1 cellular context compared by ENCODE assay signal in genomic region chr19:39360599-39360998, GRCh38.
A peak's percentile ranks its signal among the peaks of the same experiment; 100 is the strongest.
TF ChIP-seq lines count a peak whose summit lies in the region.

No MANE protein-coding gene starts in this region.

TF ChIP-seq in K562, 482 proteins besides CTCF, POLR2A, EP300 and RAD21:
- peak; percentile 60; the same call in 1 of the 2 replicates for TF ChIP-seq C11orf30 (IDR thresholded peaks at IDR 0.05; ENCODE audit: low read depth)
- no peak for TF ChIP-seq KLF1 (tag; IDR thresholded peaks at IDR 0.05)
- no peak for TF ChIP-seq SMAD3 (CRISPR knock-in tag; conservative IDR thresholded peaks at IDR 0.05)
- no peak for TF ChIP-seq ZNF589 (CRISPR knock-in tag; IDR thresholded peaks at IDR 0.05; ENCODE audit: low read depth)
- no peak for TF ChIP-seq EP400 (IDR thresholded peaks at IDR 0.05)
- TF ChIP-seq ZC3H4 (CRISPR knock-in tag; IDR thresholded peaks at IDR 0.05; ENCODE audit: borderline replicate concordance), result no peak
- no peak for TF ChIP-seq SNAPC5 (CRISPR knock-in tag; IDR thresholded peaks at IDR 0.05)
- no peak for TF ChIP-seq ARNT (IDR thresholded peaks at IDR 0.05)
- no peak for TF ChIP-seq ARID2 (IDR thresholded peaks at IDR 0.05)
- no peak for TF ChIP-seq ZKSCAN8 (CRISPR knock-in tag; IDR thresholded peaks at IDR 0.05)
- TF ChIP-seq CEBPG (CRISPR knock-in tag; IDR thresholded peaks at IDR 0.05), result peak; percentile 53; the same call in 1 of the 2 replicates
- peak in 1 of 2 experiments; percentile 69; a peak in 1 of 4 replicates for TF ChIP-seq CEBPG (tag; conservative IDR thresholded peaks at IDR 0.05 in 1 of 2, IDR thresholded peaks at IDR 0.05 in 1 of 2)
- TF ChIP-seq, protein P1, sequence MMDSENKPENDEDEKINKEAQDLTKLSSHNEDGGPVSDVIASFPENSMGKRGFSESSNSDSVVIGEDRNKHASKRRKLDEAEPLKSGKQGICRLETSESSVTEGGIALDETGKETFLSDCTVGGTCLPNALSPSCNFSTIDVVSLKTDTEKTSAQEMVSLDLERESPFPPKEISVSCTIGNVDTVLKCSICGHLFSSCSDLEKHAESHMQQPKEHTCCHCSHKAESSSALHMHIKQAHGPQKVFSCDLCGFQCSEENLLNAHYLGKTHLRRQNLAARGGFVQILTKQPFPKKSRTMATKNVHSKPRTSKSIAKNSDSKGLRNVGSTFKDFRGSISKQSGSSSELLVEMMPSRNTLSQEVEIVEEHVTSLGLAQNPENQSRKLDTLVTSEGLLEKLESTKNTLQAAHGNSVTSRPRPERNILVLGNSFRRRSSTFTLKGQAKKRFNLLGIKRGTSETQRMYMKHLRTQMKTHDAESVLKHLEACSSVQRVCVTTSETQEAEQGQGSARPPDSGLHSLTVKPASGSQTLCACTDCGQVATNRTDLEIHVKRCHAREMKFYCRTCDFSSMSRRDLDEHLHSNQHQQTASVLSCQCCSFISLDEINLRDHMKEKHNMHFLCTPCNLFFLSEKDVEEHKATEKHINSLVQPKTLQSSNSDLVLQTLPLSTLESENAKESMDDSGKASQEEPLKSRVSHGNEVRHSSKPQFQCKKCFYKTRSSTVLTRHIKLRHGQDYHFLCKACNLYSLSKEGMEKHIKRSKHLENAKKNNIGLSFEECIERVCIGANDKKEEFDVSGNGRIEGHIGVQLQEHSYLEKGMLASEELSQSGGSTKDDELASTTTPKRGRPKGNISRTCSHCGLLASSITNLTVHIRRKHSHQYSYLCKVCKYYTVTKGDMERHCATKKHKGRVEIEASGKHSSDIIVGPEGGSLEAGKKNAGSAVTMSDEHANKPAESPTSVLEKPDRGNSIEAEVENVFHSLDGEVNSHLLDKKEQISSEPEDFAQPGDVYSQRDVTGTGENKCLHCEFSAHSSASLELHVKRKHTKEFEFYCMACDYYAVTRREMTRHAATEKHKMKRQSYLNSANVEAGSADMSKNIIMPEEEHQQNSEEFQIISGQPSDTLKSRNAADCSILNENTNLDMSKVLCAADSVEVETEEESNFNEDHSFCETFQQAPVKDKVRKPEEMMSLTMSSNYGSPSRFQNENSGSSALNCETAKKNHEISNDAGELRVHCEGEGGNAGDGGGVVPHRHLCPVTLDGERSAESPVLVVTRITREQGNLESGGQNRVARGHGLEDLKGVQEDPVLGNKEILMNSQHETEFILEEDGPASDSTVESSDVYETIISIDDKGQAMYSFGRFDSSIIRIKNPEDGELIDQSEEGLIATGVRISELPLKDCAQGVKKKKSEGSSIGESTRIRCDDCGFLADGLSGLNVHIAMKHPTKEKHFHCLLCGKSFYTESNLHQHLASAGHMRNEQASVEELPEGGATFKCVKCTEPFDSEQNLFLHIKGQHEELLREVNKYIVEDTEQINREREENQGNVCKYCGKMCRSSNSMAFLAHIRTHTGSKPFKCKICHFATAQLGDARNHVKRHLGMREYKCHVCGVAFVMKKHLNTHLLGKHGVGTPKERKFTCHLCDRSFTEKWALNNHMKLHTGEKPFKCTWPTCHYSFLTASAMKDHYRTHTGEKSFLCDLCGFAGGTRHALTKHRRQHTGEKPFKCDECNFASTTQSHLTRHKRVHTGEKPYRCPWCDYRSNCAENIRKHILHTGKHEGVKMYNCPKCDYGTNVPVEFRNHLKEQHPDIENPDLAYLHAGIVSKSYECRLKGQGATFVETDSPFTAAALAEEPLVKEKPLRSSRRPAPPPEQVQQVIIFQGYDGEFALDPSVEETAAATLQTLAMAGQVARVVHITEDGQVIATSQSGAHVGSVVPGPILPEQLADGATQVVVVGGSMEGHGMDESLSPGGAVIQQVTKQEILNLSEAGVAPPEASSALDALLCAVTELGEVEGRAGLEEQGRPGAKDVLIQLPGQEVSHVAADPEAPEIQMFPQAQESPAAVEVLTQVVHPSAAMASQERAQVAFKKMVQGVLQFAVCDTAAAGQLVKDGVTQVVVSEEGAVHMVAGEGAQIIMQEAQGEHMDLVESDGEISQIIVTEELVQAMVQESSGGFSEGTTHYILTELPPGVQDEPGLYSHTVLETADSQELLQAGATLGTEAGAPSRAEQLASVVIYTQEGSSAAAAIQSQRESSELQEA (IDR thresholded peaks at IDR 0.05; ENCODE audit: low read depth), result no peak
- peak; percentile 57 for TF ChIP-seq ZNF316 (IDR thresholded peaks at IDR 0.05)
- TF ChIP-seq ATF3 (IDR thresholded peaks at IDR 0.05), result peak; percentile 55
- no peak for TF ChIP-seq ATF3 (CRISPR knock-in tag; conservative IDR thresholded peaks at IDR 0.05)
- TF ChIP-seq HMGXB4 (CRISPR knock-in tag; IDR thresholded peaks at IDR 0.05), result no peak
- TF ChIP-seq, protein P2, sequence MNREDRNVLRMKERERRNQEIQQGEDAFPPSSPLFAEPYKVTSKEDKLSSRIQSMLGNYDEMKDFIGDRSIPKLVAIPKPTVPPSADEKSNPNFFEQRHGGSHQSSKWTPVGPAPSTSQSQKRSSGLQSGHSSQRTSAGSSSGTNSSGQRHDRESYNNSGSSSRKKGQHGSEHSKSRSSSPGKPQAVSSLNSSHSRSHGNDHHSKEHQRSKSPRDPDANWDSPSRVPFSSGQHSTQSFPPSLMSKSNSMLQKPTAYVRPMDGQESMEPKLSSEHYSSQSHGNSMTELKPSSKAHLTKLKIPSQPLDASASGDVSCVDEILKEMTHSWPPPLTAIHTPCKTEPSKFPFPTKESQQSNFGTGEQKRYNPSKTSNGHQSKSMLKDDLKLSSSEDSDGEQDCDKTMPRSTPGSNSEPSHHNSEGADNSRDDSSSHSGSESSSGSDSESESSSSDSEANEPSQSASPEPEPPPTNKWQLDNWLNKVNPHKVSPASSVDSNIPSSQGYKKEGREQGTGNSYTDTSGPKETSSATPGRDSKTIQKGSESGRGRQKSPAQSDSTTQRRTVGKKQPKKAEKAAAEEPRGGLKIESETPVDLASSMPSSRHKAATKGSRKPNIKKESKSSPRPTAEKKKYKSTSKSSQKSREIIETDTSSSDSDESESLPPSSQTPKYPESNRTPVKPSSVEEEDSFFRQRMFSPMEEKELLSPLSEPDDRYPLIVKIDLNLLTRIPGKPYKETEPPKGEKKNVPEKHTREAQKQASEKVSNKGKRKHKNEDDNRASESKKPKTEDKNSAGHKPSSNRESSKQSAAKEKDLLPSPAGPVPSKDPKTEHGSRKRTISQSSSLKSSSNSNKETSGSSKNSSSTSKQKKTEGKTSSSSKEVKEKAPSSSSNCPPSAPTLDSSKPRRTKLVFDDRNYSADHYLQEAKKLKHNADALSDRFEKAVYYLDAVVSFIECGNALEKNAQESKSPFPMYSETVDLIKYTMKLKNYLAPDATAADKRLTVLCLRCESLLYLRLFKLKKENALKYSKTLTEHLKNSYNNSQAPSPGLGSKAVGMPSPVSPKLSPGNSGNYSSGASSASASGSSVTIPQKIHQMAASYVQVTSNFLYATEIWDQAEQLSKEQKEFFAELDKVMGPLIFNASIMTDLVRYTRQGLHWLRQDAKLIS (CRISPR knock-in tag; IDR thresholded peaks at IDR 0.05), result no peak
- TF ChIP-seq ZNF707 (CRISPR knock-in tag; conservative IDR thresholded peaks at IDR 0.05), result no peak
- TF ChIP-seq ZBTB1 (CRISPR knock-in tag; IDR thresholded peaks at IDR 0.05; ENCODE audit: borderline replicate concordance, low read depth), result no peak
- no peak for TF ChIP-seq E4F1 (CRISPR knock-in tag; IDR thresholded peaks at IDR 0.05; ENCODE audit: borderline replicate concordance)
- TF ChIP-seq MIER1 (IDR thresholded peaks at IDR 0.05; ENCODE audit: low read depth), result no peak
